In genomic region chr1:41849211-41849759, GRCh38 we compare ENCODE assay signal across 24 cellular contexts.
DNase-seq lines count a peak whose midpoint lies in the region; ATAC-seq and TF ChIP-seq lines count a peak whose summit lies in the region.
"Had no signal": no experiment of that assay in that cellular context is flagged by ENCODE, and none has a peak within 500 bp of the region (broad histone marks: within the 10 kb centered on the region; RNA-seq: fewer than 3 reads in every experiment).

No MANE protein-coding gene starts in this region.

- no peak overlapping the region for H3K4me3 Mint-ChIP-seq in activated CD4-positive, alpha-beta memory T cell treated with anti-CD3 and anti-CD28 coated beads for 36 hours
- H3K4me3 Mint-ChIP-seq: B cell; CD8-positive, alpha-beta T cell; GM23338; H9 had no signal

- no peaks in the 10 kb centered on the region for H3K27me3 Mint-ChIP-seq in activated CD4-positive, alpha-beta memory T cell treated with anti-CD3 and anti-CD28 coated beads for 36 hours

- POLR2A ChIA-PET in activated CD4-positive, alpha-beta memory T cell treated with anti-CD3 and anti-CD28 coated beads for 36 hours (lab: Charles Lee), result interaction anchor here (0.7 kb wide), 1 partner anchor 12 kb away, joined by 3 read pairs; no protein-coding TSS in a partner anchor

- H3K27ac ChIP-seq in DND-41 (ENCODE audit: low read length), result peak overlapping the region; percentile 73
- no peak overlapping the region for H3K27ac ChIP-seq in upper lobe of left lung
- no peak overlapping the region for H3K27ac ChIP-seq in right lobe of liver
- H3K27ac ChIP-seq: C4-2B, KMS-11, SJSA1 had no signal

- no peak overlapping the region for H3K27ac Mint-ChIP-seq in activated CD4-positive, alpha-beta memory T cell treated with anti-CD3 and anti-CD28 coated beads for 36 hours
- H3K27ac Mint-ChIP-seq: B cell; CD8-positive, alpha-beta T cell; GM23338; H9 had no signal

- peaks cover 75% of the 10 kb centered on the region for H3K36me3 ChIP-seq in DND-41 (ENCODE audit: insufficient read depth, low read length)
- H3K36me3 ChIP-seq in adipocyte (ENCODE audit: control insufficient read depth, insufficient read depth, low read length, severe bottlenecking), result no peaks in the 10 kb centered on the region
- no peaks in the 10 kb centered on the region for H3K36me3 ChIP-seq in upper lobe of left lung
- no peaks in the 10 kb centered on the region for H3K36me3 ChIP-seq in right lobe of liver
- H3K36me3 ChIP-seq: SJSA1 had no signal

- peaks cover 2% of the 10 kb centered on the region for H3K36me3 Mint-ChIP-seq in activated CD4-positive, alpha-beta memory T cell treated with anti-CD3 and anti-CD28 coated beads for 36 hours

- no peak overlapping the region for H3K9ac ChIP-seq in DND-41 (ENCODE audit: low read depth, low read length)
- no peak overlapping the region for H3K9ac ChIP-seq in adipocyte (ENCODE audit: low read length)
- H3K9ac ChIP-seq: KMS-11 had no signal

- H2AFZ ChIP-seq in DND-41 (ENCODE audit: low read depth, low read length), result no peak overlapping the region
- H2AFZ ChIP-seq: GM23338 had no signal

- H3K4me1 Mint-ChIP-seq in activated CD4-positive, alpha-beta memory T cell treated with anti-CD3 and anti-CD28 coated beads for 36 hours (ENCODE audit: low read depth), result peaks cover 33% of the 10 kb centered on the region

- no peak for TF ChIP-seq EP300 in upper lobe of left lung (IDR thresholded peaks at IDR 0.05)

- DNase-seq in AG10803 (ENCODE audit: low read depth) (peak; percentile 24), DND-41 (no peak), adipocyte (ENCODE audit: low read depth) (peak; percentile 30), iris pigment epithelial cell (ENCODE audit: low read depth) (peak; percentile 59), upper lobe of left lung (no peak), right lobe of liver (no peak), left cardiac atrium (no peak)
- DNase-seq in activated CD4-positive, alpha-beta memory T cell treated with anti-CD3 and anti-CD28 coated beads for 36 hours, result no peak
- DNase-seq: Caco-2, H9, NCI-H1092, NCI-H1417 treated with DMSO at 0.1 percent for 48 hours, NCI-H1694 treated with DMSO at 0.1 percent for 48 hours, NCI-H2081, NCI-H345, NCI-H510A treated with DMSO at 0.1 percent for 48 hours had no signal

- 91% methylated on average over 4 of the region's 4 CpGs for WGBS in upper lobe of left lung, 2 donors
- 73% methylated on average over 3 of the region's 4 CpGs for WGBS in right lobe of liver (ENCODE audit: insufficient coverage, low coverage, low lambda C conversion rate, missing lambda C conversion rate)

- H3K79me2 ChIP-seq in DND-41 (ENCODE audit: insufficient read depth, low read length), result peaks cover 99% of the 10 kb centered on the region

- H3K9me3 Mint-ChIP-seq in activated CD4-positive, alpha-beta memory T cell treated with anti-CD3 and anti-CD28 coated beads for 36 hours, result no peaks in the 10 kb centered on the region
- H3K9me3 Mint-ChIP-seq: CD8-positive, alpha-beta T cell; GM23338; H9 had no signal

- peaks cover 52% of the 10 kb centered on the region for H3K4me1 ChIP-seq in DND-41 (ENCODE audit: insufficient read depth, low read length)
- H3K4me1 ChIP-seq in adipocyte (ENCODE audit: control insufficient read depth, insufficient read depth, low read length), result peaks cover 39% of the 10 kb centered on the region
- H3K4me1 ChIP-seq in upper lobe of left lung, result peaks cover 13 to 27% (median 17%) of the 10 kb centered on the region in 4 donors
- no peaks in the 10 kb centered on the region for H3K4me1 ChIP-seq in right lobe of liver
- H3K4me1 ChIP-seq: Caco-2 had no signal

- peaks cover 67% of the 10 kb centered on the region for H4K20me1 ChIP-seq in DND-41 (ENCODE audit: insufficient read depth, low read length)

- CTCF ChIA-PET in activated CD4-positive, alpha-beta memory T cell treated with anti-CD3 and anti-CD28 coated beads for 36 hours (lab: Charles Lee), result interaction anchor here (0.7 to 1.5 kb wide), 3 partner anchors 13 to 305 kb away, joined by 3 to 5 read pairs (median 4); no protein-coding TSS in a partner anchor

- H3K9me3 ChIP-seq in DND-41 (ENCODE audit: insufficient read depth, low read length, severe bottlenecking) (no peaks in the 10 kb centered on the region), adipocyte (ENCODE audit: control insufficient read depth, low read length) (no peaks in the 10 kb centered on the region), upper lobe of left lung (no peaks in the 10 kb centered on the region), right lobe of liver (no peaks in the 10 kb centered on the region)
- H3K9me3 ChIP-seq: Caco-2, SJSA1 had no signal

- H3K4me2 ChIP-seq in DND-41 (ENCODE audit: insufficient read depth, low read length), result no peak overlapping the region
- H3K4me2 ChIP-seq: GM23338, KMS-11 had no signal

- no peak for TF ChIP-seq CTCF in AG10803 (conservative IDR thresholded peaks at IDR 0.05; ENCODE audit: low read length)
- no peak for TF ChIP-seq CTCF in DND-41 (IDR thresholded peaks at IDR 0.05; ENCODE audit: borderline replicate concordance, extremely low read depth, low read length, poor library complexity, severe bottlenecking)
- TF ChIP-seq CTCF in upper lobe of left lung (IDR thresholded peaks at IDR 0.05), result no peak
- TF ChIP-seq CTCF in right lobe of liver (IDR thresholded peaks at IDR 0.05), result no peak

- TF ChIP-seq POLR2A in upper lobe of left lung (IDR thresholded peaks at IDR 0.05), result no peak
- TF ChIP-seq POLR2A in right lobe of liver (IDR thresholded peaks at IDR 0.05), result no peak

- no peaks in the 10 kb centered on the region for H3K27me3 ChIP-seq in DND-41 (ENCODE audit: insufficient read depth, low read length, poor library complexity)
- H3K27me3 ChIP-seq in adipocyte (replicated peaks; ENCODE audit: control insufficient read depth, insufficient read depth, low read length), result peaks cover 3% of the 10 kb centered on the region
- H3K27me3 ChIP-seq in upper lobe of left lung, result no peaks in the 10 kb centered on the region
- H3K27me3 ChIP-seq in right lobe of liver, result no peaks in the 10 kb centered on the region
- H3K27me3 ChIP-seq: SJSA1 had no signal

- intact Hi-C loops in right lobe of liver (cut with DNase I) (no loop called here), left cardiac atrium (cut with DNase I) (no loop called here)
- intact Hi-C loops in activated CD4-positive, alpha-beta memory T cell treated with anti-CD3 and anti-CD28 coated beads for 36 hours (cut with micrococcal nuclease), result no loop called here

- H3K4me3 ChIP-seq in AG10803 (ENCODE audit: low read length) (no peak overlapping the region), DND-41 (ENCODE audit: low read depth in 1 of 2, low read length in 2 of 2) (no peak overlapping the region), adipocyte (ENCODE audit: low read length) (no peak overlapping the region), upper lobe of left lung (no peak overlapping the region), right lobe of liver (no peak overlapping the region)
- H3K4me3 ChIP-seq: GM12878, GM23338, SJSA1 had no signal

- ATAC-seq in DND-41 (ENCODE audit: insufficient read depth, low read depth) (no peak), upper lobe of left lung (ENCODE audit: low FRiP score in 2 of 2) (no peak), right lobe of liver (no peak), left cardiac atrium (no peak)
- ATAC-seq: GM23338, Right ventricle myocardium inferior had no signal

Comparison
In these comparisons a context has a peak if more than half of its experiments do, and no peak if none do; other contexts are left out.
1. DNase-seq: peak in AG10803 (single experiment), adipocyte (single experiment) and iris pigment epithelial cell (single experiment); none in DND-41 (single experiment), upper lobe of left lung (0 of 2), right lobe of liver (0 of 3), activated CD4-positive, alpha-beta memory T cell treated with anti-CD3 and anti-CD28 coated beads for 36 hours (single experiment) and left cardiac atrium (single experiment).